8 cellular contexts compared by ENCODE assay signal in genomic region chr17:80789356-80789902, GRCh38.
DNase-seq lines count a peak whose midpoint lies in the region; ATAC-seq and TF ChIP-seq lines count a peak whose summit lies in the region.

No MANE protein-coding gene starts in this region.

- no peaks in the 10 kb centered on the region for H3K27me3 ChIP-seq in MG63

- H3K36me3 Mint-ChIP-seq in MCF 10A (ENCODE audit: insufficient read depth, unreplicated experiment) (peaks cover 4% of the 10 kb centered on the region), mesothelial cell of epicardium (peaks cover 8% of the 10 kb centered on the region)

- H3K27ac Mint-ChIP-seq in MCF 10A (ENCODE audit: low read depth, unreplicated experiment) (peak overlapping the region; percentile 17), mesothelial cell of epicardium (peak overlapping the region; percentile 76)

- intact Hi-C loops in MCF 10A (cut with micrococcal nuclease): no loop called here

- H3K36me3 ChIP-seq in MG63: peaks cover 21% of the 10 kb centered on the region

- H3K4me3 Mint-ChIP-seq in MCF 10A (ENCODE audit: unreplicated experiment) (peak overlapping the region; percentile 39), mesothelial cell of epicardium (no peak overlapping the region)

- H3K4me1 Mint-ChIP-seq in MCF 10A (ENCODE audit: insufficient read depth, unreplicated experiment) (peaks cover 49% of the 10 kb centered on the region), mesothelial cell of epicardium (peaks cover 40% of the 10 kb centered on the region)

- TF ChIP-seq CTCF in MCF 10A (IDR thresholded peaks at IDR 0.05; ENCODE audit: unreplicated experiment) (no peak), mesothelial cell of epicardium (IDR thresholded peaks at IDR 0.05; ENCODE audit: unreplicated experiment) (no peak)

- BruUV-seq in MCF 10A (replicated peaks; lab: Mats Ljungman, UMichigan): no TSS peak

- H3K27me3 Mint-ChIP-seq in MCF 10A (ENCODE audit: insufficient read depth, unreplicated experiment) (no peaks in the 10 kb centered on the region), mesothelial cell of epicardium (ENCODE audit: low read depth) (no peaks in the 10 kb centered on the region)

- H3K4me3 ChIP-seq in MG63: no peak overlapping the region

- 0 out of 2 replicates have a peak, but pooled peaks cover 5% of the 10 kb centered on the region for H3K9me3 ChIP-seq in MG63

- CTCF ChIA-PET in MCF 10A (lab: Yijun Ruan, JAX): interaction anchor here (0.7 kb wide), 1 partner anchor 129 kb away, joined by 3 read pairs; no protein-coding TSS in a partner anchor

- no peaks in the 10 kb centered on the region for H3K9me3 Mint-ChIP-seq in MCF 10A (ENCODE audit: unreplicated experiment)
- H3K9me3 Mint-ChIP-seq in mesothelial cell of epicardium: peaks cover 8% of the 10 kb centered on the region

- ATAC-seq in GM19035 (IDR thresholded peaks at IDR 0.05; ENCODE audit: unreplicated experiment) (no peak), HG02678 (IDR thresholded peaks at IDR 0.05; ENCODE audit: unreplicated experiment) (no peak)

- DNase-seq in GM04504 (ENCODE audit: low read depth): peak; percentile 87
- peak; percentile 95 for DNase-seq in MG63
- peak; percentile 83 for DNase-seq in MCF 10A (ENCODE audit: unreplicated experiment)
- no peak for DNase-seq in mesothelial cell of epicardium (ENCODE audit: low spot score in 2 of 2, unreplicated experiment in 2 of 2)
- no peak for DNase-seq in pons (ENCODE audit: low spot score)
- no peak for DNase-seq in SHP77 treated with DMSO at 0.1 percent for 48 hours (lab: John Stamatoyannopoulos, UW)

- POLR2A ChIA-PET in MCF 10A (lab: Yijun Ruan, JAX): interaction anchor here (1.1 kb wide), 1 partner anchor 37 kb away, joined by 3 read pairs; no protein-coding TSS in a partner anchor

Comparison
In these comparisons a context has a peak if more than half of its experiments do, and no peak if none do; other contexts are left out.
1. DNase-seq: peak in GM04504 (single experiment), MG63 (single experiment) and MCF 10A (single experiment); none in mesothelial cell of epicardium (0 of 2), pons (single experiment) and SHP77 treated with DMSO at 0.1 percent for 48 hours (single experiment).